ENCODE assay signal across 17 cellular contexts in the genomic region with DNA sequence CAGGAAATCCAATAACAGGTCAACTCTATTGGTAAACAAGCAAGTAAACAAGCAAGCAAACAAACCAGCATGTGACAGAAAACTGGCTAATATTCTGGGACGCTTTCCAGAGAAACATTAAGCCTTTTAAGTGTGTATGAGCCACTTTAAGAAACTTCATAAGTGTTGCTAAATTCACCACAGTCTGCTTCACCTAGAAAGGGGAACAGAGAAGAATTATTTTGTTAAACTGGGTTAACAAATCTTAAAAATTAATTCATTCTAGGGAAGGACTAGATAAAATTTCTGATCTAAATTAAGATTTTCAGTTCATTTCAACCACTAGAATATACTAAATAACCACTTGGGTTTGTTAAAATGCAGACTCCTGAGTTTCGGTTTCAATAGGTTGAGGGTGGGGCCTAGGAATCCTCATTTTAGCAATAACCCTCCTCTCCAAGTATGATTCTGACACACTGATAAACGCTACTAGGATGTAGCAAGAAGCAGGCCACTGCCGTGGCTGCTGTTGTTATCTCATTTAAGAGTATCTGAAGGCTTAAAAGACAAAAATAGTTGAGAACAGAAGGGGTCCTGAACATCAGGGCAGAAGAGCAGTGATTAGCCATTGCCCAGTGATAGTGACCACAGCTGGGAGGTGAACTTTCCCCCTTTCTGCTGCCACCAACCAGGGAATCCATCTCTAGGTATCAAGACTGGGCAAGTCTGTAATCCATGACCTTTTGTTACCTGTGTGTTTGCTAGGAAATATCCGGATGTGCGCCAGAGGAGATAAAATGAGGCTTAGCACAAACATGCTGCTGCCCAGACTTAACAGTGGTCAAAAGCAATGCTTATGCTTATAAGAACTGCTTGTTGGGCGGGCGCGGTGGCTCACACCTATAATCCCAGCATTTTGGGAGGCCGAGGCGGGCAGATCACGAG. TPM values are rescaled to one million over a fixed set of nuclear protein-coding genes. Genes with fewer than 3 reads are reported as not detected.
A peak's percentile ranks its signal among the peaks of the same experiment; 100 is the strongest.
DNase-seq lines count a peak whose midpoint lies in the region; ATAC-seq, FAIRE-seq and TF ChIP-seq lines count a peak whose summit lies in the region.
"Had no signal": no experiment of that assay in that cellular context is flagged by ENCODE, and none has a peak within 500 bp of the region (broad histone marks: within the 10 kb centered on the region; RNA-seq: fewer than 3 reads in every experiment).

No MANE protein-coding gene starts in this region.

- ATAC-seq in left lung: peak; percentile 60
- ATAC-seq: body of pancreas had no signal

- FAIRE-seq in GM19239 (lab: Jason Lieb, UNC): peak; percentile 86

- H3K27ac ChIP-seq in left lung (peak overlapping the region in 1 of 2 donors; percentile 57), uterus (no peak overlapping the region)
- H3K27ac ChIP-seq: body of pancreas, neural progenitor cell had no signal

- TF ChIP-seq CTCF in left lung (IDR thresholded peaks at IDR 0.05) (no peak), uterus (IDR thresholded peaks at IDR 0.05) (no peak)

- H3K9me3 ChIP-seq in left lung (no peaks in the 10 kb centered on the region), uterus (no peaks in the 10 kb centered on the region)
- H3K9me3 ChIP-seq: body of pancreas, tibial nerve had no signal

- H3K27me3 ChIP-seq in left lung: no peaks in the 10 kb centered on the region
- no peaks in the 10 kb centered on the region for H3K27me3 ChIP-seq in uterus
- H3K27me3 ChIP-seq in H7 (ENCODE audit: control insufficient read depth, insufficient read depth, low read length): no peaks in the 10 kb centered on the region; the same call in 1 of the 2 replicates
- H3K27me3 ChIP-seq: body of pancreas, neural progenitor cell, tibial nerve had no signal

- peaks cover 7 to 43% of the 10 kb centered on the region in 2 donors for H3K36me3 ChIP-seq in left lung
- H3K36me3 ChIP-seq in uterus: no peaks in the 10 kb centered on the region
- H3K36me3 ChIP-seq in H7 (replicated peaks; ENCODE audit: control insufficient read depth, insufficient read depth, low read length): no peaks in the 10 kb centered on the region; the same call in 1 of the 2 replicates
- H3K36me3 ChIP-seq: neural progenitor cell had no signal

- H3K4me3 ChIP-seq in left lung (no peak overlapping the region), uterus (no peak overlapping the region), H7 (ENCODE audit: insufficient read depth, low read depth, low read length) (no peak overlapping the region)
- H3K4me3 ChIP-seq: body of pancreas, neural progenitor cell, tibial nerve had no signal

- TF ChIP-seq POLR2A in uterus (IDR thresholded peaks at IDR 0.05): no peak

- H3K4me1 ChIP-seq in left lung (peaks cover 6 to 47% of the 10 kb centered on the region in 2 donors), uterus (no peaks in the 10 kb centered on the region)
- H3K4me1 ChIP-seq: neural progenitor cell, tibial nerve had no signal

- DNase-seq in NCI-H82 (lab: John Stamatoyannopoulos, UW): peak; percentile 43
- no peak for DNase-seq in NCI-H82 treated with DMSO at 0.1 percent for 48 hours (lab: John Stamatoyannopoulos, UW; ENCODE audit: unreplicated experiment)
- no peak for DNase-seq in GM19239 (ENCODE audit: insufficient read length, low spot score)
- peak; percentile 89 for DNase-seq in OCI-M1 (lab: John Stamatoyannopoulos, UW)
- no peak for DNase-seq in left lung
- DNase-seq in uterus: no peak
- DNase-seq in H7: no peak
- no peak for DNase-seq in NCI-H1092 (lab: John Stamatoyannopoulos, UW)
- DNase-seq: activated CD8-positive, alpha-beta memory T cell treated with anti-CD3 and anti-CD28 coated beads, Interleukin-2, amount 50 U/mL, for 48 hours; body of pancreas; H9; NCI-H2107 had no signal

- intact Hi-C loops in left lung (cut with DNase I) (no loop called here), uterus (cut with DNase I; ENCODE audit: low total_unique reads) (no loop called here)

RNA-seq across cellular contexts. Expression of a gene that starts 11.2 kb away (rescaled TPM):
- total RNA-seq in left lung (100 to 1,000 TPM; 132 to 157 TPM), uterus (100 to 1,000 TPM in 2 of 4 donors, 10 to 100 TPM in 2; 72.7 to 161 (median 91.0) TPM)
- 20.1 and 20.7 TPM in 2 replicates for total RNA-seq in H7 (2014; rRNA removed; shearing (Covaris generic))

RNA-seq across cellular contexts. Expression of a gene that starts 24.0 kb away (rescaled TPM):
- total RNA-seq in left lung (1 to 10 TPM; 5.3 to 5.6 TPM), uterus (1 to 10 TPM in 2 of 4 donors, not detected in 2; 1.6 to 3.3 TPM)
- 0.33 and 0.83 TPM in 2 replicates for total RNA-seq in H7 (2014; rRNA removed; shearing (Covaris generic))
- total RNA-seq: A172, glomerular endothelial cell, IMR-90 had no signal

Comparison
In these comparisons a context has a peak if more than half of its experiments do, and no peak if none do; other contexts are left out.
1. DNase-seq: peak in NCI-H82 (single experiment) and OCI-M1 (single experiment); none in NCI-H82 treated with DMSO at 0.1 percent for 48 hours (single experiment), GM19239 (single experiment), left lung (0 of 2), uterus (0 of 2), H7 (single experiment) and NCI-H1092 (single experiment).